Comparison of ENCODE assay signal across 1 cellular context in the genomic region with DNA sequence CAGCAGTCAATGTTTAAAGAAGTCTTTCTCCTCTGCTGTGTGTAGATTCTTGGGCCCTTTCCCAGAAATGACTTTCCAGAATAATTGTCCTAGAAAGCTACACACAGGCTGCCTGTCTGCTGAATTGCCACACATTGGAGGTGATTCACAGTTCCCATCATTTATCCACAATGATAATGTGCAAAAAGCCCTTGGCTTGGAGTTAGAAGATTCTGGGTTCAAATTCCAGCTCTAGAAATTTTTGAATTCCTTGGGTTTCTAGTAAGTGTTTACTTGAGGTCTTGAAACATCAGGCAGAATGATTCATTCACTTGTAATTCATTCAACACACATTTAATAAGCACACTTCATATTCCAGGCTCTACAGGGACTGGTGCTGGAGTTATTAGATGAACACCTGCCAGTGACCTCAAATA.
TF ChIP-seq lines count a peak whose summit lies in the region.

No MANE protein-coding gene starts in this region.

TF ChIP-seq in GM23338, 12 proteins besides CTCF, POLR2A, EP300 and RAD21 (continued from another document):
- TF ChIP-seq REST (IDR thresholded peaks at IDR 0.05; ENCODE audit: unreplicated experiment): no peak
- no peak for TF ChIP-seq EZH2 (IDR thresholded peaks at IDR 0.05; ENCODE audit: low read depth, unreplicated experiment)
- TF ChIP-seq ZNF331 (CRISPR knock-in tag; IDR thresholded peaks at IDR 0.05; ENCODE audit: low read depth): no peak
- no peak for TF ChIP-seq CREB1 (CRISPR knock-in tag; IDR thresholded peaks at IDR 0.05; ENCODE audit: low read depth)
- no peak for TF ChIP-seq NANOG (IDR thresholded peaks at IDR 0.05; ENCODE audit: borderline replicate concordance)
